In the genomic region with DNA sequence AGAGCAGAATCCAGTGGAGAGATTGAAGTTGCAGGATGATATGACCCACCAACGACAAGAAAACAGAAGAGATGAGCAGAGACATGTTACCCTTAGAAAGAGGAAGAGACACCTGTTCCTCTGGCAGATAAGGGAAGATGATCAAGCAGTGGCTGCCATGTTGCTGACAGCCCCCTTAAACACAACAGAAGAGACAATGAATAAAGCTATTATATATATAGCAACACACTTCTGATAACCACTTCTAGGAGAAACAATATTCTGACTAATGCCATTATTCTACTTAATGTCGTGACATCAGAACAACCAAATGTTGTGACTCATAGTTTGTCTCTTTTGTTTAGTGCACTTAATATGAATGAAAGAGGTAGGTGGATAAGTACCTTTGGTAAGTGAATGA, we compare ENCODE assay signal across 10 cellular contexts. TPM values are rescaled to one million over a fixed set of nuclear protein-coding genes. Genes with fewer than 3 reads are reported as not detected.
DNase-seq lines count a peak whose midpoint lies in the region; ATAC-seq and TF ChIP-seq lines count a peak whose summit lies in the region.
"Had no signal": no experiment of that assay in that cellular context is flagged by ENCODE, and none has a peak within 500 bp of the region (broad histone marks: within the 10 kb centered on the region; RNA-seq: fewer than 3 reads in every experiment).

No MANE protein-coding gene starts in this region.

- in situ Hi-C loops in transverse colon (cut with MboI; ENCODE audit: low pct_ligation_motif_present in 1 of 4, low pct_unique_long_range_greater_than_20kb in 1 of 4, low sequenced_read_pairs in 3 of 4): no loop called here

- 50 to 51% methylated on average over 2 of the region's 2 CpGs for WGBS in transverse colon (ENCODE audit: low coverage in 1 of 2), 2 donors

- TF ChIP-seq CTCF in MCF 10A (IDR thresholded peaks at IDR 0.05; ENCODE audit: unreplicated experiment) (no peak), breast epithelium (IDR thresholded peaks at IDR 0.05) (no peak), transverse colon (IDR thresholded peaks at IDR 0.05) (no peak), right atrium auricular region (IDR thresholded peaks at IDR 0.05) (no peak)

- H3K27ac ChIP-seq in breast epithelium (no peak overlapping the region), transverse colon (peak overlapping the region; percentile 16 to 70 (median 70)), right atrium auricular region (no peak overlapping the region)
- H3K27ac ChIP-seq: vagina had no signal

- BruUV-seq in MCF 10A (replicated peaks; lab: Mats Ljungman, UMichigan): TSS peak; percentile 82

- POLR2A ChIA-PET in MCF 10A (lab: Yijun Ruan, JAX): interaction anchor here (0.6 to 3.3 kb wide), 8 partner anchors 9 to 1329 kb away, joined by 4 to 37 read pairs (median 4); a partner anchor contains a TSS

- ATAC-seq in HG03442 (IDR thresholded peaks at IDR 0.05; ENCODE audit: unreplicated experiment): peak; percentile 32

- H3K4me3 ChIP-seq in breast epithelium (no peak overlapping the region), transverse colon (no peak overlapping the region), right atrium auricular region (no peak overlapping the region)
- H3K4me3 ChIP-seq: mucosa of descending colon, vagina had no signal

- no peak overlapping the region for H3K4me3 Mint-ChIP-seq in MCF 10A (ENCODE audit: unreplicated experiment)

- H3K4me1 Mint-ChIP-seq in MCF 10A (ENCODE audit: insufficient read depth, unreplicated experiment): no peaks in the 10 kb centered on the region

- no peak for TF ChIP-seq POLR2A in breast epithelium (IDR thresholded peaks at IDR 0.05)
- TF ChIP-seq POLR2A in transverse colon (IDR thresholded peaks at IDR 0.05): no peak

- H3K27me3 Mint-ChIP-seq in MCF 10A (ENCODE audit: insufficient read depth, unreplicated experiment): no peaks in the 10 kb centered on the region

- no peak for TF ChIP-seq EP300 in transverse colon (IDR thresholded peaks at IDR 0.05; ENCODE audit: low read depth)

- no peaks in the 10 kb centered on the region for H3K36me3 ChIP-seq in breast epithelium
- no peaks in the 10 kb centered on the region for H3K36me3 ChIP-seq in transverse colon
- no peaks in the 10 kb centered on the region for H3K36me3 ChIP-seq in right atrium auricular region
- H3K36me3 ChIP-seq: vagina had no signal

- H3K9me3 Mint-ChIP-seq in MCF 10A (ENCODE audit: unreplicated experiment): no peaks in the 10 kb centered on the region

- DNase-seq in MCF 10A (ENCODE audit: unreplicated experiment) (peak; percentile 35), breast epithelium (ENCODE audit: low spot score in 2 of 2) (no peak), dermis blood vessel endothelial cell (peak; percentile 64), transverse colon (no peak), T-helper 2 cell (no peak), superior temporal gyrus (ENCODE audit: extremely low spot score) (no peak), right atrium auricular region (ENCODE audit: low spot score) (no peak)
- DNase-seq: mucosa of descending colon had no signal

- intact Hi-C loops in MCF 10A (cut with micrococcal nuclease) (loop anchor here (1.0 kb wide), 1 partner anchor 44 kb away; a partner anchor contains a TSS), breast epithelium (cut with DNase I; ENCODE audit: low total_unique reads) (no loop called here), transverse colon (cut with DNase I; ENCODE audit: low total_unique reads) (no loop called here)

- H3K27me3 ChIP-seq in breast epithelium: no peaks in the 10 kb centered on the region
- no peaks in the 10 kb centered on the region for H3K27me3 ChIP-seq in transverse colon
- H3K27me3 ChIP-seq in right atrium auricular region: no peaks in the 10 kb centered on the region
- H3K27me3 ChIP-seq: vagina had no signal

- CTCF ChIA-PET in MCF 10A (lab: Yijun Ruan, JAX): interaction anchor here (0.7 to 1.2 kb wide), 4 partner anchors 9 to 14 kb away, joined by 3 to 4 read pairs (median 3); no protein-coding TSS in a partner anchor

- H3K9me3 ChIP-seq in breast epithelium (no peaks in the 10 kb centered on the region), transverse colon (no peaks in the 10 kb centered on the region), right atrium auricular region (no peaks in the 10 kb centered on the region)
- H3K9me3 ChIP-seq: mucosa of descending colon, vagina had no signal

- H3K36me3 Mint-ChIP-seq in MCF 10A (ENCODE audit: insufficient read depth, unreplicated experiment): no peaks in the 10 kb centered on the region

- H3K27ac Mint-ChIP-seq in MCF 10A (ENCODE audit: low read depth, unreplicated experiment): no peak overlapping the region

- H3K4me1 ChIP-seq in breast epithelium (no peaks in the 10 kb centered on the region), transverse colon (peaks cover 10 to 60% (median 46%) of the 10 kb centered on the region in 4 donors), right atrium auricular region (peaks cover 0 to 22% of the 10 kb centered on the region in 2 donors)

RNA-seq across cellular contexts. Expression of a gene that starts 44.9 kb away (rescaled TPM):
- total RNA-seq in MCF 10A (2022): 16.5 and 17.4 TPM in 2 replicates
- total RNA-seq in breast epithelium: 10 to 100 TPM; 20.2 to 37.0 (median 27.9) TPM
- total RNA-seq in dermis blood vessel endothelial cell: 10.8 and 11.2 TPM in 2 replicates
- total RNA-seq in transverse colon: 10 to 100 TPM; 49.0 to 63.4 (median 54.3) TPM
- total RNA-seq in right atrium auricular region: 10 to 100 TPM in 1 of 2 donors, 1 to 10 TPM in 1; 7.8 to 12.4 TPM

Comparison
In these comparisons a context has a peak if more than half of its experiments do, and no peak if none do; other contexts are left out.
1. DNase-seq: peak in MCF 10A (single experiment) and dermis blood vessel endothelial cell (single experiment); none in breast epithelium (0 of 2), transverse colon (single experiment), T-helper 2 cell (0 of 5), superior temporal gyrus (single experiment) and right atrium auricular region (single experiment).
2. H3K27ac ChIP-seq: peak in transverse colon (4 of 4); none in breast epithelium (0 of 2) and right atrium auricular region (0 of 2).